1 cellular context compared by ENCODE assay signal in genomic region chr17:58120195-58120822, GRCh38.
TF ChIP-seq lines count a peak whose summit lies in the region.

No MANE protein-coding gene starts in this region.

TF ChIP-seq in HepG2, 621 proteins besides CTCF, POLR2A, EP300 and RAD21 (continued from another document and continues in another):
- no peak for TF ChIP-seq TFDP1 (CRISPR knock-in tag; IDR thresholded peaks at IDR 0.05; ENCODE audit: borderline replicate concordance)
- no peak for TF ChIP-seq ZNF24 (IDR thresholded peaks at IDR 0.05)
- no peak for TF ChIP-seq ZNF234 (CRISPR knock-in tag; conservative IDR thresholded peaks at IDR 0.05)
- TF ChIP-seq ZBED4 (CRISPR knock-in tag; IDR thresholded peaks at IDR 0.05; ENCODE audit: borderline replicate concordance): peak; percentile 81
- TF ChIP-seq ZNF281 (CRISPR knock-in tag; IDR thresholded peaks at IDR 0.05; ENCODE audit: borderline replicate concordance): peak; percentile 56; the same call in 1 of the 2 replicates
- no peak for TF ChIP-seq KLF15 (CRISPR knock-in tag; IDR thresholded peaks at IDR 0.05; ENCODE audit: borderline replicate concordance)
- no peak for TF ChIP-seq ZNF512 (CRISPR knock-in tag; IDR thresholded peaks at IDR 0.05)
- no peak for TF ChIP-seq THAP7 (CRISPR knock-in tag; IDR thresholded peaks at IDR 0.05)
- TF ChIP-seq ZNF142 (CRISPR knock-in tag; IDR thresholded peaks at IDR 0.05): 0 out of 2 replicates have a peak, but pooled peaks have one; percentile 58
- peak; percentile 56; the same call in 1 of the 2 replicates for TF ChIP-seq FOXK1 (CRISPR knock-in tag; IDR thresholded peaks at IDR 0.05; ENCODE audit: borderline replicate concordance, low read depth)
- TF ChIP-seq ZBTB8A (CRISPR knock-in tag; IDR thresholded peaks at IDR 0.05; ENCODE audit: borderline replicate concordance, low read depth): no peak
- no peak for TF ChIP-seq ZBTB39 (CRISPR knock-in tag; IDR thresholded peaks at IDR 0.05)
- no peak for TF ChIP-seq DR1 (CRISPR knock-in tag; IDR thresholded peaks at IDR 0.05)
- TF ChIP-seq ZNF550 (CRISPR knock-in tag; IDR thresholded peaks at IDR 0.05; ENCODE audit: borderline replicate concordance): no peak
- TF ChIP-seq ZFP91 (CRISPR knock-in tag; IDR thresholded peaks at IDR 0.05; ENCODE audit: borderline replicate concordance): no peak
- 0 out of 2 replicates have a peak, but pooled peaks have one; percentile 30 for TF ChIP-seq ZNF451 (CRISPR knock-in tag; IDR thresholded peaks at IDR 0.05)
- TF ChIP-seq PAF1 (CRISPR knock-in tag; IDR thresholded peaks at IDR 0.05): no peak
- no peak; the same call in 1 of the 2 replicates for TF ChIP-seq ARID4A (CRISPR knock-in tag; IDR thresholded peaks at IDR 0.05; ENCODE audit: borderline replicate concordance)
- peak; percentile 75; the same call in 1 of the 2 replicates for TF ChIP-seq SIX4 (CRISPR knock-in tag; IDR thresholded peaks at IDR 0.05)
- no peak for TF ChIP-seq PBX2 (CRISPR knock-in tag; IDR thresholded peaks at IDR 0.05)
